ENCODE assay signal across 23 cellular contexts in genomic region chr3:127834771-127835170, GRCh38. TPM values are rescaled to one million over a fixed set of nuclear protein-coding genes. Genes with fewer than 3 reads are reported as not detected.
DNase-seq lines count a peak whose midpoint lies in the region; ATAC-seq and TF ChIP-seq lines count a peak whose summit lies in the region.
"Had no signal": no experiment of that assay in that cellular context is flagged by ENCODE, and none has a peak within 500 bp of the region (broad histone marks: within the 10 kb centered on the region; RNA-seq: fewer than 3 reads in every experiment).

No MANE protein-coding gene starts in this region.

- DNase-seq in transverse colon (no peak), prostate gland (ENCODE audit: low spot score) (no peak)
- DNase-seq in T-helper 2 cell treated with Interferon-gamma antibody and Interleukin-4, amounts not matched to agents 5 μg/mL and 100 μg/mL, for 36 hours (ENCODE audit: low spot score): no peak
- DNase-seq: activated CD4-positive, alpha-beta T cell treated with anti-CD3 and anti-CD28 coated beads for 36 hours; activated gamma-delta T cell treated with Interleukin-2 at 50 U/mL for 16 hours; AML-193; amygdala; cerebellar nuclear complex; GF-D8; IMR-90; naive thymus-derived CD4-positive, alpha-beta T cell; NCI-H2029; NCI-H510A; posterior cingulate gyrus; SJCRH30; trophoblast cell had no signal

- H3K9me3 ChIP-seq in liver (ENCODE audit: control insufficient read depth in 4 of 4, low read length in 3 of 4): no peaks in the 10 kb centered on the region
- H3K9me3 ChIP-seq in transverse colon: peaks cover 0 to 5% of the 10 kb centered on the region in 2 donors
- no peaks in the 10 kb centered on the region for H3K9me3 ChIP-seq in prostate gland

- no peak for TF ChIP-seq RAD21 in liver (IDR thresholded peaks at IDR 0.05)

- H3K27ac ChIP-seq in liver (ENCODE audit: low read depth in 1 of 2, low read length in 2 of 2) (peak overlapping the region; percentile 49 to 75), transverse colon (no peak overlapping the region), prostate gland (no peak overlapping the region)
- H3K27ac ChIP-seq: SJCRH30 had no signal

- in situ Hi-C loops in transverse colon (cut with MboI; ENCODE audit: low pct_ligation_motif_present in 1 of 4, low pct_unique_long_range_greater_than_20kb in 1 of 4, low sequenced_read_pairs in 3 of 4): loop anchor here (10.0 to 25.0 kb wide), 3 partner anchors 147 to 180 kb away; partner anchors contain the start of gene ABTB1 (in 2 of the 4)

- H3K4me3 ChIP-seq in liver (ENCODE audit: low read depth in 1 of 3, low read length in 3 of 3) (no peak overlapping the region), transverse colon (no peak overlapping the region), prostate gland (no peak overlapping the region)
- H3K4me3 ChIP-seq: lung, SJCRH30, smooth muscle cell had no signal

- H3K27ac Mint-ChIP-seq in T-helper 2 cell treated with Interferon-gamma antibody and Interleukin-4, amounts not matched to agents 5 μg/mL and 100 μg/mL, for 36 hours: no peak overlapping the region
- H3K27ac Mint-ChIP-seq: activated CD4-positive, alpha-beta T cell treated with anti-CD3 and anti-CD28 coated beads for 36 hours; naive thymus-derived CD4-positive, alpha-beta T cell had no signal

- H3K4me1 ChIP-seq in liver (ENCODE audit: control insufficient read depth in 4 of 4, insufficient read depth in 4 of 4, low read length in 3 of 4) (peaks cover 0 to 38% (median 23%) of the 10 kb centered on the region in 4 donors), transverse colon (no peaks in the 10 kb centered on the region), prostate gland (replicated peaks) (no peaks in the 10 kb centered on the region)
- H3K4me1 ChIP-seq: SJCRH30 had no signal

- H3K4me3 Mint-ChIP-seq in T-helper 2 cell treated with Interferon-gamma antibody and Interleukin-4, amounts not matched to agents 5 μg/mL and 100 μg/mL, for 36 hours: no peak overlapping the region
- H3K4me3 Mint-ChIP-seq: activated CD4-positive, alpha-beta T cell treated with anti-CD3 and anti-CD28 coated beads for 36 hours; naive thymus-derived CD4-positive, alpha-beta T cell had no signal

- peaks cover 5% of the 10 kb centered on the region for H3K4me1 Mint-ChIP-seq in T-helper 2 cell treated with Interferon-gamma antibody and Interleukin-4, amounts not matched to agents 5 μg/mL and 100 μg/mL, for 36 hours (ENCODE audit: low read depth)
- H3K4me1 Mint-ChIP-seq: activated CD4-positive, alpha-beta T cell treated with anti-CD3 and anti-CD28 coated beads for 36 hours had no signal

- intact Hi-C loops in transverse colon (cut with DNase I; ENCODE audit: low total_unique reads) (loop anchor here (5.0 kb wide), 1 partner anchor 182 kb away; no protein-coding TSS in a partner anchor), prostate gland (cut with DNase I) (loop anchor here (10.0 kb wide), 1 partner anchor 130 kb away; no protein-coding TSS in a partner anchor)

- TF ChIP-seq POLR2A in transverse colon (IDR thresholded peaks at IDR 0.05) (no peak), prostate gland (IDR thresholded peaks at IDR 0.05) (no peak)

- TF ChIP-seq EP300 in transverse colon (IDR thresholded peaks at IDR 0.05; ENCODE audit: low read depth): no peak

- peaks cover 4% of the 10 kb centered on the region for H3K36me3 Mint-ChIP-seq in T-helper 2 cell treated with Interferon-gamma antibody and Interleukin-4, amounts not matched to agents 5 μg/mL and 100 μg/mL, for 36 hours (ENCODE audit: low read depth)

- TF ChIP-seq CTCF in liver (IDR thresholded peaks at IDR 0.05; ENCODE audit: low read depth, low read length, missing input control) (no peak), transverse colon (IDR thresholded peaks at IDR 0.05) (no peak), prostate gland (IDR thresholded peaks at IDR 0.05) (no peak)

- no peak overlapping the region for H3K9ac ChIP-seq in liver (ENCODE audit: low read depth in 1 of 2, low read length in 2 of 2)

- WGBS in liver: 94% methylated on average over 4 of the region's 4 CpGs
- WGBS in transverse colon (ENCODE audit: low coverage in 1 of 2), 2 donors: 84 to 85% methylated on average over 3 to 4 of the region's 4 CpGs
- WGBS in prostate gland: 91% methylated on average over 4 of the region's 4 CpGs

- H3K9me3 Mint-ChIP-seq in T-helper 2 cell treated with Interferon-gamma antibody and Interleukin-4, amounts not matched to agents 5 μg/mL and 100 μg/mL, for 36 hours: peaks cover 17% of the 10 kb centered on the region

- no peaks in the 10 kb centered on the region for H3K36me3 ChIP-seq in liver (ENCODE audit: control insufficient read depth in 4 of 4, insufficient read depth in 3 of 4, low read depth in 1 of 4, low read length in 3 of 4)
- no peaks in the 10 kb centered on the region for H3K36me3 ChIP-seq in transverse colon
- H3K36me3 ChIP-seq in prostate gland: no peaks in the 10 kb centered on the region
- H3K36me3 ChIP-seq: SJCRH30 had no signal

- no peaks in the 10 kb centered on the region for H3K27me3 ChIP-seq in liver (ENCODE audit: control insufficient read depth in 4 of 4, insufficient read depth in 4 of 4, low read length in 3 of 4)
- no peaks in the 10 kb centered on the region for H3K27me3 ChIP-seq in transverse colon
- H3K27me3 ChIP-seq in prostate gland (replicated peaks; ENCODE audit: insufficient read depth): no peaks in the 10 kb centered on the region
- H3K27me3 ChIP-seq: SJCRH30 had no signal

- ATAC-seq in GM18858 (IDR thresholded peaks at IDR 0.05; ENCODE audit: unreplicated experiment): peak; percentile 7
- peak; percentile 18 for ATAC-seq in GM21528 (IDR thresholded peaks at IDR 0.05; ENCODE audit: low FRiP score, unreplicated experiment)
- ATAC-seq in HG03196 (IDR thresholded peaks at IDR 0.05; ENCODE audit: unreplicated experiment): peak; percentile 8
- ATAC-seq in HG03354 (IDR thresholded peaks at IDR 0.05; ENCODE audit: poor library complexity, severe bottlenecking, unreplicated experiment): no peak
- ATAC-seq: activated CD4-positive, alpha-beta T cell treated with anti-CD3 and anti-CD28 coated beads for 36 hours; naive thymus-derived CD4-positive, alpha-beta T cell had no signal

- H3K27me3 Mint-ChIP-seq in T-helper 2 cell treated with Interferon-gamma antibody and Interleukin-4, amounts not matched to agents 5 μg/mL and 100 μg/mL, for 36 hours (ENCODE audit: low read depth): peaks cover 11% of the 10 kb centered on the region

TF ChIP-seq in liver, 16 proteins besides CTCF, POLR2A, EP300 and RAD21 (continues in another document):
- TF ChIP-seq HNF4A (conservative IDR thresholded peaks at IDR 0.05) (no peak), ZBTB33 (IDR thresholded peaks at IDR 0.05) (no peak), GABPA (IDR thresholded peaks at IDR 0.05 in 1 of 2, conservative IDR thresholded peaks at IDR 0.05 in 1 of 2) (no peak), EGR1 (IDR thresholded peaks at IDR 0.05; ENCODE audit: low read depth in 2 of 2) (no peak), TAF1 (conservative IDR thresholded peaks at IDR 0.05) (no peak), NR2F2 (IDR thresholded peaks at IDR 0.05) (no peak), MAX (IDR thresholded peaks at IDR 0.05) (no peak), HNF4G (IDR thresholded peaks at IDR 0.05) (no peak), REST (IDR thresholded peaks at IDR 0.05) (no peak), FOXA1 (IDR thresholded peaks at IDR 0.05) (no peak), RXRA (IDR thresholded peaks at IDR 0.05) (no peak), YY1 (IDR thresholded peaks at IDR 0.05) (no peak), FOXA2 (IDR thresholded peaks at IDR 0.05) (no peak)

RNA-seq across cellular contexts. Expression of gene MGLL, which starts 12.5 kb away (rescaled TPM):
- total RNA-seq in liver: 10 to 100 TPM in 1 of 2 donors, 1 to 10 TPM in 1; 9.4 to 75.4 TPM
- polyA plus RNA-seq in liver: 100 to 1,000 TPM in 1 of 2 donors, 10 to 100 TPM in 1; 72.9 to 277 TPM
- 100 to 1,000 TPM; 150 to 329 (median 294) TPM for total RNA-seq in transverse colon
- 10 to 100 TPM; 20.0 to 31.8 TPM for total RNA-seq in prostate gland
- polyA plus RNA-seq: naive thymus-derived CD4-positive, alpha-beta T cell had no signal

Comparison
In these comparisons a context has a peak if more than half of its experiments do, and no peak if none do; other contexts are left out.
1. H3K27ac ChIP-seq: peak in liver (2 of 2); none in transverse colon (0 of 4) and prostate gland (0 of 2).